Comparison of ENCODE assay signal across 19 cellular contexts in genomic region chr18:12325726-12326245, GRCh38. TPM values are rescaled to one million over a fixed set of nuclear protein-coding genes. Genes with fewer than 3 reads are reported as not detected.
DNase-seq lines count a peak whose midpoint lies in the region; ATAC-seq, FAIRE-seq and TF ChIP-seq lines count a peak whose summit lies in the region.
"Had no signal": no experiment of that assay in that cellular context is flagged by ENCODE, and none has a peak within 500 bp of the region (broad histone marks: within the 10 kb centered on the region; RNA-seq: fewer than 3 reads in every experiment).

No MANE protein-coding gene starts in this region.

- H3K36me3 ChIP-seq in HCT116 (ENCODE audit: control insufficient read depth in 1 of 2, insufficient read depth in 2 of 2, low read length in 2 of 2): peaks cover 16 to 44% of the 10 kb centered on the region in 2 experiments; a peak in 2 of 4 replicates

- no peak for TF ChIP-seq RAD21 in HCT116 (IDR thresholded peaks at IDR 0.05; ENCODE audit: low read depth)

- no peak overlapping the region for H3K4me3 Mint-ChIP-seq in osteocyte (ENCODE audit: unreplicated experiment)
- H3K4me3 Mint-ChIP-seq: H9 had no signal

- H3K27ac ChIP-seq in HCT116 (ENCODE audit: low read depth, low read length): no peak overlapping the region
- H3K27ac ChIP-seq in coronary artery: no peak overlapping the region
- H3K27ac ChIP-seq: HL-60 had no signal

- H3K4me3 ChIP-seq in HCT116 (replicated peaks in 1 of 2; ENCODE audit: low read depth in 1 of 2, low read length in 2 of 2) (no peak overlapping the region), coronary artery (no peak overlapping the region)

- H3K9me3 ChIP-seq in HCT116 (ENCODE audit: control insufficient read depth in 1 of 2, insufficient read depth in 1 of 2, low read depth in 1 of 2, low read length in 2 of 2): no peaks in the 10 kb centered on the region
- H3K9me3 ChIP-seq: SK-N-SH had no signal

- H3K4me2 ChIP-seq in HCT116 (ENCODE audit: low read length): no peak overlapping the region
- H3K4me2 ChIP-seq: SK-N-SH had no signal

- H3K36me3 Mint-ChIP-seq in osteocyte (ENCODE audit: unreplicated experiment): peaks cover 50% of the 10 kb centered on the region

- no peaks in the 10 kb centered on the region for H3K9me3 Mint-ChIP-seq in osteocyte (ENCODE audit: unreplicated experiment)
- H3K9me3 Mint-ChIP-seq: H9 had no signal

- no peak for TF ChIP-seq CTCF in HCT116 (IDR thresholded peaks at IDR 0.05 in 2 of 3, conservative IDR thresholded peaks at IDR 0.05 in 1 of 3; ENCODE audit: borderline replicate concordance in 1 of 3, insufficient read depth in 1 of 3, low read depth in 2 of 3, low read length in 2 of 3)
- TF ChIP-seq CTCF in coronary artery (IDR thresholded peaks at IDR 0.05): no peak
- TF ChIP-seq CTCF in osteocyte (IDR thresholded peaks at IDR 0.05): no peak

- intact Hi-C loops in HCT116 (cut with micrococcal nuclease) (loop anchor here (5.0 kb wide), 1 partner anchor 337 kb away; no protein-coding TSS in a partner anchor), sciatic nerve (cut with DNase I) (no loop called here)

- TF ChIP-seq POLR2A in GM12891 (IDR thresholded peaks at IDR 0.05; ENCODE audit: low read depth, low read length) (peak; percentile 10; the same call in 1 of the 2 replicates), HCT116 (IDR thresholded peaks at IDR 0.05; ENCODE audit: borderline replicate concordance, extremely low read depth, insufficient read depth, insufficient read length) (no peak)

- no peak overlapping the region for H2AFZ ChIP-seq in HCT116 (ENCODE audit: low read depth, low read length, poor library complexity, severe bottlenecking)

- FAIRE-seq in GM12891 (lab: Jason Lieb, UNC): no peak
- FAIRE-seq: GM19239, HTR-8/SVneo had no signal

- peaks cover 15% of the 10 kb centered on the region for H3K4me1 Mint-ChIP-seq in osteocyte (ENCODE audit: unreplicated experiment)

- H4K20me1 ChIP-seq in HCT116 (ENCODE audit: insufficient read depth): no peaks in the 10 kb centered on the region

- POLR2A ChIA-PET in HCT116 (lab: Charles Lee): no interaction called here

- H3K9me2 ChIP-seq in HCT116 (ENCODE audit: insufficient read depth): no peaks in the 10 kb centered on the region
- H3K9me2 ChIP-seq: SK-N-SH had no signal

- RAD21 ChIA-PET in HCT116 (lab: Charles Lee; ENCODE audit: low non-redundant PET in 1 of 2, low total read pairs in 2 of 2, uncharacterized antibody in 2 of 2, unreplicated experiment in 2 of 2): no interaction called here

- no peak for ATAC-seq in HCT116
- no peak for ATAC-seq in sciatic nerve
- ATAC-seq in GM21360 (IDR thresholded peaks at IDR 0.05; ENCODE audit: unreplicated experiment): no peak

- H3K27me3 Mint-ChIP-seq in osteocyte (ENCODE audit: unreplicated experiment): no peaks in the 10 kb centered on the region

- peaks cover 52% of the 10 kb centered on the region for H3K79me2 ChIP-seq in HCT116 (ENCODE audit: insufficient read depth, low read length)

- no peak overlapping the region for H3K9ac ChIP-seq in HCT116 (ENCODE audit: low read length)
- H3K9ac ChIP-seq: SK-N-SH had no signal

- peak overlapping the region; percentile 38 for H3K27ac Mint-ChIP-seq in osteocyte (ENCODE audit: unreplicated experiment)

- DNase-seq in GM12891 (ENCODE audit: insufficient read length, low spot score): no peak
- no peak for DNase-seq in HCT116 (ENCODE audit: low read depth, low spot score)
- DNase-seq in coronary artery (ENCODE audit: low spot score): peak; percentile 69
- DNase-seq in osteocyte (ENCODE audit: extremely low spot score, unreplicated experiment): no peak
- DNase-seq in sciatic nerve (ENCODE audit: low spot score): no peak
- no peak for DNase-seq in ureter (ENCODE audit: low spot score)
- DNase-seq: COR-L47, DMS153, H9, NCI-H1417 treated with DMSO at 0.1 percent for 48 hours, NCI-H1930, NCI-H2171, NCI-H446, NCI-H748 treated with DMSO at 0.1 percent for 48 hours, SK-N-SH had no signal

- H3K27me3 ChIP-seq in HCT116 (ENCODE audit: insufficient read depth, low read length): no peaks in the 10 kb centered on the region

- peaks cover 0 to 7% of the 10 kb centered on the region in 2 experiments; a peak in 1 of 4 replicates for H3K4me1 ChIP-seq in HCT116 (ENCODE audit: control insufficient read depth in 1 of 2, insufficient read depth in 2 of 2, low read length in 2 of 2)

- CTCF ChIA-PET in HCT116 (lab: Charles Lee): no interaction called here

- BruUV-seq in HCT116 (replicated peaks; lab: Mats Ljungman, UMichigan): TSS peak; percentile 31

TF ChIP-seq in GM12891, 5 proteins besides CTCF, POLR2A, EP300 and RAD21:
- TF ChIP-seq SPI1 (IDR thresholded peaks at IDR 0.05; ENCODE audit: low read depth, low read length): no peak
- TF ChIP-seq POLR2AphosphoS5 (IDR thresholded peaks at IDR 0.05; ENCODE audit: low read depth, low read length): no peak
- no peak for TF ChIP-seq TAF1 (IDR thresholded peaks at IDR 0.05; ENCODE audit: low read depth, low read length)
- no peak for TF ChIP-seq POU2F2 (IDR thresholded peaks at IDR 0.05; ENCODE audit: low read depth, low read length)
- TF ChIP-seq PAX5 (IDR thresholded peaks at IDR 0.05; ENCODE audit: insufficient read depth, low read length, severe bottlenecking): no peak
TF ChIP-seq in GM12891: peak in this region for 0.

TF ChIP-seq in HCT116, 20 proteins besides CTCF, POLR2A, EP300 and RAD21 (continues in another document):
- TF ChIP-seq, protein P1, sequence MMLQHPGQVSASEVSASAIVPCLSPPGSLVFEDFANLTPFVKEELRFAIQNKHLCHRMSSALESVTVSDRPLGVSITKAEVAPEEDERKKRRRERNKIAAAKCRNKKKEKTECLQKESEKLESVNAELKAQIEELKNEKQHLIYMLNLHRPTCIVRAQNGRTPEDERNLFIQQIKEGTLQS (IDR thresholded peaks at IDR 0.05): no peak
- TF ChIP-seq, protein P2, sequence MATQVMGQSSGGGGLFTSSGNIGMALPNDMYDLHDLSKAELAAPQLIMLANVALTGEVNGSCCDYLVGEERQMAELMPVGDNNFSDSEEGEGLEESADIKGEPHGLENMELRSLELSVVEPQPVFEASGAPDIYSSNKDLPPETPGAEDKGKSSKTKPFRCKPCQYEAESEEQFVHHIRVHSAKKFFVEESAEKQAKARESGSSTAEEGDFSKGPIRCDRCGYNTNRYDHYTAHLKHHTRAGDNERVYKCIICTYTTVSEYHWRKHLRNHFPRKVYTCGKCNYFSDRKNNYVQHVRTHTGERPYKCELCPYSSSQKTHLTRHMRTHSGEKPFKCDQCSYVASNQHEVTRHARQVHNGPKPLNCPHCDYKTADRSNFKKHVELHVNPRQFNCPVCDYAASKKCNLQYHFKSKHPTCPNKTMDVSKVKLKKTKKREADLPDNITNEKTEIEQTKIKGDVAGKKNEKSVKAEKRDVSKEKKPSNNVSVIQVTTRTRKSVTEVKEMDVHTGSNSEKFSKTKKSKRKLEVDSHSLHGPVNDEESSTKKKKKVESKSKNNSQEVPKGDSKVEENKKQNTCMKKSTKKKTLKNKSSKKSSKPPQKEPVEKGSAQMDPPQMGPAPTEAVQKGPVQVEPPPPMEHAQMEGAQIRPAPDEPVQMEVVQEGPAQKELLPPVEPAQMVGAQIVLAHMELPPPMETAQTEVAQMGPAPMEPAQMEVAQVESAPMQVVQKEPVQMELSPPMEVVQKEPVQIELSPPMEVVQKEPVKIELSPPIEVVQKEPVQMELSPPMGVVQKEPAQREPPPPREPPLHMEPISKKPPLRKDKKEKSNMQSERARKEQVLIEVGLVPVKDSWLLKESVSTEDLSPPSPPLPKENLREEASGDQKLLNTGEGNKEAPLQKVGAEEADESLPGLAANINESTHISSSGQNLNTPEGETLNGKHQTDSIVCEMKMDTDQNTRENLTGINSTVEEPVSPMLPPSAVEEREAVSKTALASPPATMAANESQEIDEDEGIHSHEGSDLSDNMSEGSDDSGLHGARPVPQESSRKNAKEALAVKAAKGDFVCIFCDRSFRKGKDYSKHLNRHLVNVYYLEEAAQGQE (IDR thresholded peaks at IDR 0.05; ENCODE audit: low read depth): no peak
- no peak for TF ChIP-seq EZH2 (IDR thresholded peaks at IDR 0.05)
- TF ChIP-seq ZFX (IDR thresholded peaks at IDR 0.05): no peak
- TF ChIP-seq EGR1 (IDR thresholded peaks at IDR 0.05; ENCODE audit: low read depth): no peak
- no peak for TF ChIP-seq FOSL1 (IDR thresholded peaks at IDR 0.05; ENCODE audit: low read depth)
- no peak for TF ChIP-seq ELF1 (IDR thresholded peaks at IDR 0.05; ENCODE audit: borderline replicate concordance, low read depth)
- no peak for TF ChIP-seq JUND (IDR thresholded peaks at IDR 0.05)
- TF ChIP-seq SRF (IDR thresholded peaks at IDR 0.05; ENCODE audit: low read depth): no peak
- TF ChIP-seq ZBTB33 (IDR thresholded peaks at IDR 0.05; ENCODE audit: extremely low read depth, insufficient replicate concordance, low read length): no peak
- no peak for TF ChIP-seq MAX (IDR thresholded peaks at IDR 0.05)
- no peak for TF ChIP-seq TCF7L2 (IDR thresholded peaks at IDR 0.05; ENCODE audit: borderline replicate concordance, extremely low read depth, insufficient read depth, insufficient read length)
- no peak for TF ChIP-seq POLR2AphosphoS5 (IDR thresholded peaks at IDR 0.05; ENCODE audit: low read depth, low read length)

RNA-seq across cellular contexts. Expression of gene TUBB6, which starts 17.7 kb away (rescaled TPM):
- polyA plus RNA-seq in GM12891 (2012; ENCODE audit: low read depth, missing spikeins): 74.6 TPM
- total RNA-seq in HCT116 (2021; ENCODE audit: unreplicated experiment): 87.4 TPM
- 153 and 183 TPM in 2 replicates for polyA plus RNA-seq in HCT116 (2012)
- 116 and 118 TPM in 2 replicates for total RNA-seq in osteocyte
- 141 TPM for total RNA-seq in sciatic nerve
- total RNA-seq in ureter: 101 TPM

RNA-seq across cellular contexts. Expression of gene AFG3L2, which starts 51.2 kb away (rescaled TPM):
- 47.7 TPM for polyA plus RNA-seq in GM12891 (2012; ENCODE audit: low read depth, missing spikeins)
- total RNA-seq in HCT116 (2021; ENCODE audit: unreplicated experiment): 66.7 TPM
- 33.0 and 41.0 TPM in 2 replicates for polyA plus RNA-seq in HCT116 (2012)
- 44.4 TPM in 2 replicates for total RNA-seq in osteocyte
- 38.8 TPM for total RNA-seq in sciatic nerve
- 59.0 TPM for total RNA-seq in ureter
